8 cellular contexts compared by ENCODE assay signal in genomic region chr15:78130466-78131294, GRCh38. TPM values are rescaled to one million over a fixed set of nuclear protein-coding genes. Genes with fewer than 3 reads are reported as not detected.
DNase-seq lines count a peak whose midpoint lies in the region; ATAC-seq and TF ChIP-seq lines count a peak whose summit lies in the region.

No MANE protein-coding gene starts in this region.

- no peak for TF ChIP-seq CTCF in ovary (IDR thresholded peaks at IDR 0.05)

- H3K27ac ChIP-seq in CD8-positive, alpha-beta memory T cell (ENCODE audit: low read depth, low read length), result no peak overlapping the region
- H3K27ac ChIP-seq in ovary, result peak overlapping the region; percentile 78 to 89

- peak overlapping the region; percentile 40 to 93 (median 88) for H3K27ac Mint-ChIP-seq in CD8-positive, alpha-beta memory T cell
- peak overlapping the region; percentile 95 to 96 for H3K27ac Mint-ChIP-seq in effector memory CD8-positive, alpha-beta T cell

- POLR2A ChIA-PET in CD8-positive, alpha-beta memory T cell (lab: Charles Lee), result interaction anchor here (1.2 kb wide), 1 partner anchor 18 kb away, joined by 6 read pairs; the partner anchor contains the start of gene IDH3A

- no peaks in the 10 kb centered on the region for H3K27me3 Mint-ChIP-seq in CD8-positive, alpha-beta memory T cell
- H3K27me3 Mint-ChIP-seq in effector memory CD8-positive, alpha-beta T cell, result no peaks in the 10 kb centered on the region

- WGBS in ovary, 3 donors, result 21 to 26% (median 24%) methylated on average over 50 to 51 of the region's 51 CpGs

- no peaks in the 10 kb centered on the region for H3K36me3 Mint-ChIP-seq in CD8-positive, alpha-beta memory T cell
- peaks cover 7% of the 10 kb centered on the region for H3K36me3 Mint-ChIP-seq in effector memory CD8-positive, alpha-beta T cell (ENCODE audit: insufficient read depth)

- CTCF ChIA-PET in CD8-positive, alpha-beta memory T cell (lab: Charles Lee), result interaction anchor here (0.7 to 3.6 kb wide), 23 partner anchors 10 to 410 kb away, joined by 3 to 17 read pairs (median 3); partner anchors contain the start of genes IDH3A, PSMA4 and SKIC8

- intact Hi-C loops in ovary (cut with DNase I), result loop anchor here in 2 of 4 donors (5.0 to 10.0 kb wide), 2 partner anchors 64 to 112 kb away; no protein-coding TSS in a partner anchor

- H3K9me3 ChIP-seq in CD8-positive, alpha-beta memory T cell (ENCODE audit: low read length), result no peaks in the 10 kb centered on the region
- no peaks in the 10 kb centered on the region for H3K9me3 ChIP-seq in NT2/D1 (ENCODE audit: insufficient read depth, low read length)
- H3K9me3 ChIP-seq in ovary, result no peaks in the 10 kb centered on the region

- H3K4me3 Mint-ChIP-seq in CD8-positive, alpha-beta memory T cell, result peak overlapping the region; percentile 60 to 89 (median 75)
- H3K4me3 Mint-ChIP-seq in effector memory CD8-positive, alpha-beta T cell, result peak overlapping the region; percentile 87 to 98

- peak overlapping the region; percentile 65 for H3K9ac ChIP-seq in NT2/D1 (ENCODE audit: insufficient read length, low read depth)

- peak in 1 of 5 donors; percentile 13 for DNase-seq in CD8-positive, alpha-beta memory T cell
- DNase-seq in NT2/D1 (ENCODE audit: low read depth, low spot score), result no peak
- DNase-seq in effector memory CD8-positive, alpha-beta T cell, result peak in 1 of 3 experiments; percentile 40
- peak in 3 of 5 donors; percentile 36 to 50 (median 49) for DNase-seq in ovary
- DNase-seq in COLO668 (lab: John Stamatoyannopoulos, UW; ENCODE audit: unreplicated experiment), result no peak
- no peak for DNase-seq in OCI-M1 (lab: John Stamatoyannopoulos, UW)
- no peak for DNase-seq in SHP77 (lab: John Stamatoyannopoulos, UW)

- no peaks in the 10 kb centered on the region for H3K9me3 Mint-ChIP-seq in CD8-positive, alpha-beta memory T cell
- no peaks in the 10 kb centered on the region for H3K9me3 Mint-ChIP-seq in effector memory CD8-positive, alpha-beta T cell

- ATAC-seq in GM21447 (IDR thresholded peaks at IDR 0.05; ENCODE audit: unreplicated experiment), result peak; percentile 40
- ATAC-seq in effector memory CD8-positive, alpha-beta T cell (replicated peaks), result peak; percentile 67

- H3K4me1 Mint-ChIP-seq in CD8-positive, alpha-beta memory T cell, result peaks cover 17 to 25% (median 21%) of the 10 kb centered on the region in 3 donors
- peaks cover 15 to 24% of the 10 kb centered on the region in 2 donors for H3K4me1 Mint-ChIP-seq in effector memory CD8-positive, alpha-beta T cell (ENCODE audit: low read depth in 2 of 2)

- H3K36me3 ChIP-seq in CD8-positive, alpha-beta memory T cell (ENCODE audit: insufficient read depth, low read length), result no peaks in the 10 kb centered on the region
- H3K36me3 ChIP-seq in NT2/D1 (ENCODE audit: insufficient read depth, insufficient read length, low read length) (no peaks in the 10 kb centered on the region), ovary (no peaks in the 10 kb centered on the region)

- peaks cover 12% of the 10 kb centered on the region for H3K4me1 ChIP-seq in CD8-positive, alpha-beta memory T cell (ENCODE audit: insufficient read depth, low read length)
- H3K4me1 ChIP-seq in NT2/D1 (ENCODE audit: insufficient read depth, insufficient read length) (peaks cover 18% of the 10 kb centered on the region), ovary (ENCODE audit: insufficient read depth) (no peaks in the 10 kb centered on the region)

- H3K27me3 ChIP-seq in CD8-positive, alpha-beta memory T cell (ENCODE audit: insufficient read depth, low read length, poor library complexity, severe bottlenecking), result no peaks in the 10 kb centered on the region
- H3K27me3 ChIP-seq in NT2/D1 (ENCODE audit: insufficient read depth, insufficient read length), result no peaks in the 10 kb centered on the region
- H3K27me3 ChIP-seq in ovary, result no peaks in the 10 kb centered on the region

- no peak for TF ChIP-seq POLR2A in ovary (IDR thresholded peaks at IDR 0.05)

- no peak for TF ChIP-seq EP300 in ovary (IDR thresholded peaks at IDR 0.05)

- no peak overlapping the region for H3K4me3 ChIP-seq in CD8-positive, alpha-beta memory T cell (ENCODE audit: low read length)
- H3K4me3 ChIP-seq in NT2/D1 (ENCODE audit: insufficient read length, low read depth) (peak overlapping the region; percentile 86), ovary (peak overlapping the region; percentile 48)

RNA-seq across cellular contexts. Expression of gene CIB2, which starts 0.6 kb away (rescaled TPM):
- 1 to 10 TPM; 2.1 to 2.3 TPM for total RNA-seq in CD8-positive, alpha-beta memory T cell
- 2.0 TPM for polyA plus RNA-seq in CD8-positive, alpha-beta memory T cell
- 10 to 100 TPM in 3 of 7 donors, 1 to 10 TPM in 4; 1.7 to 12.4 (median 9.6) TPM for total RNA-seq in ovary
- 1 to 10 TPM; 5.3 to 8.2 TPM for polyA plus RNA-seq in ovary

RNA-seq across cellular contexts. Expression of gene IDH3A, which starts 18.5 kb away (rescaled TPM):
- total RNA-seq in CD8-positive, alpha-beta memory T cell, result 100 to 1,000 TPM; 134 to 151 TPM
- polyA plus RNA-seq in CD8-positive, alpha-beta memory T cell, result 44.3 TPM
- 10 to 100 TPM; 26.8 to 82.4 (median 63.8) TPM for total RNA-seq in ovary
- 10 to 100 TPM; 19.4 to 58.6 TPM for polyA plus RNA-seq in ovary

RNA-seq across cellular contexts. Expression of gene SH2D7, which starts 38.3 kb away (rescaled TPM):
- not detected for total RNA-seq in CD8-positive, alpha-beta memory T cell
- polyA plus RNA-seq in CD8-positive, alpha-beta memory T cell, result not detected
- total RNA-seq in ovary, result not detected
- polyA plus RNA-seq in ovary, result not detected

RNA-seq across cellular contexts. Expression of gene TBC1D2B, which starts 53.2 kb away (rescaled TPM):
- 10 to 100 TPM; 40.1 to 41.1 TPM for total RNA-seq in CD8-positive, alpha-beta memory T cell
- polyA plus RNA-seq in CD8-positive, alpha-beta memory T cell, result 26.4 TPM
- total RNA-seq in ovary, result 100 to 1,000 TPM in 4 of 7 donors, 10 to 100 TPM in 3; 42.3 to 146 (median 115) TPM
- polyA plus RNA-seq in ovary, result 100 to 1,000 TPM in 1 of 2 donors, 10 to 100 TPM in 1; 53.3 to 122 TPM

Comparison
In these comparisons a context has a peak if more than half of its experiments do, and no peak if none do; other contexts are left out.
1. DNase-seq: peak in ovary (3 of 5); none in NT2/D1 (single experiment), COLO668 (single experiment), OCI-M1 (single experiment) and SHP77 (0 of 2).